Comparison of ENCODE assay signal across 21 cellular contexts in genomic region chr2:131121464-131121863, GRCh38. TPM values are rescaled to one million over a fixed set of nuclear protein-coding genes. Genes with fewer than 3 reads are reported as not detected.
DNase-seq lines count a peak whose midpoint lies in the region; ATAC-seq and TF ChIP-seq lines count a peak whose summit lies in the region.
"Had no signal": no experiment of that assay in that cellular context is flagged by ENCODE, and none has a peak within 500 bp of the region (broad histone marks: within the 10 kb centered on the region; RNA-seq: fewer than 3 reads in every experiment).

No MANE protein-coding gene starts in this region.

- ATAC-seq in right cardiac atrium, result no peak
- ATAC-seq: CD8-positive, alpha-beta T cell; GM23338 had no signal

- 98% methylated on average over 4 of the region's 4 CpGs for WGBS in right cardiac atrium

- H3K27me3 ChIP-seq in brain microvascular endothelial cell (replicated peaks), result no peaks in the 10 kb centered on the region
- H3K27me3 ChIP-seq in osteoblast (ENCODE audit: insufficient read depth, low read length), result no peaks in the 10 kb centered on the region
- no peaks in the 10 kb centered on the region for H3K27me3 ChIP-seq in right cardiac atrium (ENCODE audit: control insufficient read depth, insufficient read depth)

- peaks cover 29% of the 10 kb centered on the region for H4K20me1 ChIP-seq in osteoblast (ENCODE audit: insufficient read depth, low read length)

- no peak overlapping the region for H2AFZ ChIP-seq in osteoblast (ENCODE audit: low read length)
- H2AFZ ChIP-seq: GM23338 had no signal

- intact Hi-C loops in right cardiac atrium (cut with DNase I), result no loop called here

- in situ Hi-C loops in brain microvascular endothelial cell (cut with HindIII; ENCODE audit: low pct_ligation_motif_present, low sequenced_read_pairs) (no loop called here), GM13976 (cut with MboI; ENCODE audit: low sequenced_read_pairs, unreplicated experiment) (no loop called here)

- no peak overlapping the region for H3K27ac ChIP-seq in brain microvascular endothelial cell
- H3K27ac ChIP-seq in osteoblast (ENCODE audit: low read depth, low read length), result no peak overlapping the region
- no peak overlapping the region for H3K27ac ChIP-seq in right cardiac atrium (ENCODE audit: low read length)

- peaks cover 92% of the 10 kb centered on the region for H3K79me2 ChIP-seq in osteoblast (ENCODE audit: insufficient read depth, low read length)

- DNase-seq in EH (ENCODE audit: low read depth) (peak; percentile 13), NCI-H226 (peak; percentile 13), brain microvascular endothelial cell (peak; percentile 35), osteoblast (ENCODE audit: insufficient read length, low spot score, missing footprints) (peak; percentile 83), GM13976 (ENCODE audit: low spot score) (no peak), GM19240 (ENCODE audit: insufficient read length, low spot score) (no peak), right cardiac atrium (no peak), iPS-NIHi11 (ENCODE audit: low spot score) (no peak)
- DNase-seq: Calu3; CD8-positive, alpha-beta T cell; DMS53; HCEC 1CT; NCI-H1105 treated with DMSO at 0.1 percent for 48 hours; NCI-H1694 treated with DMSO at 0.1 percent for 48 hours; NCI-H2107; NCI-H510A treated with DMSO at 0.1 percent for 48 hours; NCI-H774; OCI-M1; SHP77 treated with DMSO at 0.1 percent for 48 hours; SK-N-SH had no signal

- no peak for TF ChIP-seq CTCF in brain microvascular endothelial cell (IDR thresholded peaks at IDR 0.05; ENCODE audit: low read depth, low read length, missing control alignments)
- TF ChIP-seq CTCF in osteoblast (IDR thresholded peaks at IDR 0.05; ENCODE audit: extremely low read depth, low read depth, low read length), result no peak
- no peak for TF ChIP-seq CTCF in GM13976 (IDR thresholded peaks at IDR 0.05; ENCODE audit: borderline replicate concordance, control extremely low read depth, extremely low read depth, insufficient read depth, missing control alignments)

- H3K4me3 ChIP-seq in brain microvascular endothelial cell (ENCODE audit: low read depth, low read length) (no peak overlapping the region), osteoblast (ENCODE audit: insufficient read depth, low read length) (no peak overlapping the region), right cardiac atrium (ENCODE audit: low read length) (no peak overlapping the region)
- H3K4me3 ChIP-seq: GM23338 had no signal

- H3K4me1 ChIP-seq in osteoblast (ENCODE audit: insufficient read depth, low read length), result no peaks in the 10 kb centered on the region
- H3K4me1 ChIP-seq in right cardiac atrium (ENCODE audit: control insufficient read depth, insufficient read depth, low read length), result no peaks in the 10 kb centered on the region

- H3K4me2 ChIP-seq in osteoblast (ENCODE audit: insufficient read depth, low read length), result no peak overlapping the region
- H3K4me2 ChIP-seq: GM23338, SK-N-SH had no signal

- H3K9me3 ChIP-seq in osteoblast (ENCODE audit: low read depth, low read length), result no peaks in the 10 kb centered on the region
- no peaks in the 10 kb centered on the region for H3K9me3 ChIP-seq in right cardiac atrium (ENCODE audit: control insufficient read depth, low read length)
- H3K9me3 ChIP-seq: SK-N-SH had no signal

- H3K36me3 ChIP-seq in brain microvascular endothelial cell (replicated peaks) (peaks cover 10% of the 10 kb centered on the region), osteoblast (ENCODE audit: insufficient read depth, low read length) (peaks cover 26% of the 10 kb centered on the region)

RNA-seq across cellular contexts. Expression of gene PLEKHB2, which starts 16.3 kb away (rescaled TPM):
- total RNA-seq in osteoblast (63.9 and 79.3 TPM in 2 replicates), right cardiac atrium (10 to 100 TPM; 26.2 to 36.9 (median 35.2) TPM)
- polyA plus RNA-seq in right cardiac atrium, result 13.6 TPM

RNA-seq across cellular contexts. Expression of gene FAM168B, which starts 28.2 kb away (rescaled TPM):
- total RNA-seq in osteoblast (100 and 117 TPM in 2 replicates), right cardiac atrium (10 to 100 TPM; 81.5 to 99.4 (median 89.2) TPM)
- 34.1 TPM for polyA plus RNA-seq in right cardiac atrium

Comparison
In these comparisons a context has a peak if more than half of its experiments do, and no peak if none do; other contexts are left out.
1. DNase-seq: peak in EH (single experiment), NCI-H226 (single experiment), brain microvascular endothelial cell (single experiment) and osteoblast (single experiment); none in GM13976 (single experiment), GM19240 (single experiment), right cardiac atrium (0 of 3) and iPS-NIHi11 (single experiment).